In genomic region chr5:115634343-115635132, GRCh38 we compare ENCODE assay signal across 7 cellular contexts. TPM values are rescaled to one million over a fixed set of nuclear protein-coding genes. Genes with fewer than 3 reads are reported as not detected.
DNase-seq lines count a peak whose midpoint lies in the region; ATAC-seq, FAIRE-seq and TF ChIP-seq lines count a peak whose summit lies in the region.

No MANE protein-coding gene starts in this region.

- in situ Hi-C loops in K562 (cut with MboI) (no loop called here), gastrocnemius medialis (cut with MboI; ENCODE audit: low sequenced_read_pairs in 4 of 4) (no loop called here)

- TF ChIP-seq EP300 in K562 (IDR thresholded peaks at IDR 0.05; ENCODE audit: low read length) = no peak

- H3K4me1 ChIP-seq in K562 (replicated peaks in 1 of 2; ENCODE audit: control insufficient read depth in 2 of 2, insufficient read depth in 2 of 2, low read length in 2 of 2) (peaks cover 0 to 4% of the 10 kb centered on the region in 2 experiments; a peak in 1 of 5 replicates), iPS DF 6.9 (ENCODE audit: control insufficient read depth, insufficient read depth, low read length) (no peaks in the 10 kb centered on the region), gastrocnemius medialis (peaks cover 0 to 6% of the 10 kb centered on the region in 2 donors)

- no peaks in the 10 kb centered on the region for H3K79me2 ChIP-seq in K562 (ENCODE audit: control insufficient read depth, insufficient read depth, low read length)

- CTCF ChIA-PET in K562 (lab: Yijun Ruan, JAX; ENCODE audit: low intra/inter-chr PET ratio) = interaction anchor here (0.6 to 0.7 kb wide), 2 partner anchors 203 to 434 kb away, joined by 3 read pairs; no protein-coding TSS in a partner anchor

- TF ChIP-seq CTCF in K562 (IDR thresholded peaks at IDR 0.05 in 2 of 3, conservative IDR thresholded peaks at IDR 0.05 in 1 of 3; ENCODE audit: insufficient read depth in 2 of 3, low read depth in 1 of 3, low read length in 3 of 3) (peak; percentile 86 to 94 (median 89)), gastrocnemius medialis (IDR thresholded peaks at IDR 0.05 in 4 of 5, conservative IDR thresholded peaks at IDR 0.05 in 1 of 5) (peak; percentile 64 to 89 (median 83))

- intact Hi-C loops in K562 (cut with micrococcal nuclease) (loop anchor here (1.0 to 5.0 kb wide), 5 partner anchors 136 to 648 kb away; no protein-coding TSS in a partner anchor), gastrocnemius medialis (cut with DNase I; ENCODE audit: low total_unique reads) (loop anchor here (2.0 kb wide), 1 partner anchor 434 kb away; no protein-coding TSS in a partner anchor)

- ATAC-seq in GM18502 (IDR thresholded peaks at IDR 0.05; ENCODE audit: poor library complexity, unreplicated experiment) (peak; percentile 65), HG02970 (IDR thresholded peaks at IDR 0.05; ENCODE audit: low FRiP score, unreplicated experiment) (peak; percentile 61), K562 (peak; percentile 99), gastrocnemius medialis (peak; percentile 91 to 99)

- POLR2A ChIA-PET in K562 (lab: Yijun Ruan, JAX) = interaction anchor here (0.7 to 1.7 kb wide), 2 partner anchors 10 to 95 kb away, joined by 3 to 4 read pairs; no protein-coding TSS in a partner anchor

- H3K9ac ChIP-seq in K562 (ENCODE audit: insufficient read depth in 1 of 2, low read depth in 2 of 2, low read length in 2 of 2) = no peak overlapping the region

- peak overlapping the region; percentile 87 for H2AFZ ChIP-seq in K562 (ENCODE audit: low read depth, low read length)

- peak overlapping the region; percentile 8; the same call in 1 of the 3 replicates for H3K27ac ChIP-seq in K562 (ENCODE audit: extremely low read depth, low read depth, low read length)
- H3K27ac ChIP-seq in iPS DF 6.9 (ENCODE audit: low read length) = no peak overlapping the region
- H3K27ac ChIP-seq in gastrocnemius medialis = peak overlapping the region; percentile 24 to 63 (median 33)

- DNase-seq in NCI-H187 treated with DMSO at 0.1 percent for 48 hours (lab: John Stamatoyannopoulos, UW) (peak; percentile 31), T1000 (lab: John Stamatoyannopoulos, UW) (peak; percentile 61), K562 (ENCODE audit: extremely low read depth in 1 of 4, low spot score in 3 of 4) (peak; percentile 81 to 89 (median 84)), iPS DF 6.9 (ENCODE audit: low read depth, low spot score) (peak; percentile 74), gastrocnemius medialis (peak; percentile 65 to 77)

- TF ChIP-seq POLR2A in K562 (conservative IDR thresholded peaks at IDR 0.05) = no peak
- no peak for TF ChIP-seq POLR2A in gastrocnemius medialis (IDR thresholded peaks at IDR 0.05)

- TF ChIP-seq RAD21 in K562 (CRISPR knock-in tag; conservative IDR thresholded peaks at IDR 0.05 in 1 of 2, IDR thresholded peaks at IDR 0.05 in 1 of 2) = peak; percentile 85 to 89

- no TSS peak for BruUV-seq in K562 (replicated peaks; lab: Mats Ljungman, UMichigan)

- H3K36me3 ChIP-seq in K562 (ENCODE audit: control insufficient read depth, insufficient read depth, low read length) (no peaks in the 10 kb centered on the region), iPS DF 6.9 (ENCODE audit: control insufficient read depth, insufficient read depth, low read length) (no peaks in the 10 kb centered on the region), gastrocnemius medialis (no peaks in the 10 kb centered on the region)

- 18% methylated on average over 8 of the region's 8 CpGs for WGBS in K562 (ENCODE audit: insufficient coverage, low coverage, missing lambda C conversion rate)
- no CpG with 5 or more reads among the region's 8 CpGs for WGBS in iPS DF 6.9 (ENCODE audit: insufficient coverage, insufficient read length)

- peak overlapping the region; percentile 20; the same call in 1 of the 2 replicates for H3K4me2 ChIP-seq in K562 (ENCODE audit: insufficient read depth, low read length)

- H3K4me3 ChIP-seq in K562 = no peak overlapping the region
- H3K4me3 ChIP-seq in iPS DF 6.9 (ENCODE audit: low read length) = no peak overlapping the region
- H3K4me3 ChIP-seq in gastrocnemius medialis = peak overlapping the region; percentile 9 to 52 (median 37)

- no peaks in the 10 kb centered on the region for H3K9me1 ChIP-seq in K562 (ENCODE audit: control insufficient read depth, insufficient read depth, low read length)

- FAIRE-seq in K562 (lab: Jason Lieb, UNC) = peak; percentile 91

- H3K9me3 ChIP-seq in K562 (replicated peaks; ENCODE audit: control insufficient read depth, insufficient read depth, low read depth, low read length) (no peaks in the 10 kb centered on the region), iPS DF 6.9 (ENCODE audit: control insufficient read depth, insufficient read depth, low read length) (no peaks in the 10 kb centered on the region), gastrocnemius medialis (no peaks in the 10 kb centered on the region)

- H4K20me1 ChIP-seq in K562 (replicated peaks; ENCODE audit: control insufficient read depth, insufficient read depth, low read length) = no peaks in the 10 kb centered on the region

- H3K27me3 ChIP-seq in K562 (ENCODE audit: control insufficient read depth in 2 of 2, insufficient read depth in 2 of 2, low read length in 2 of 2) = peaks cover 0 to 2% of the 10 kb centered on the region in 2 experiments; a peak in 2 of 5 replicates
- no peaks in the 10 kb centered on the region for H3K27me3 ChIP-seq in iPS DF 6.9 (ENCODE audit: control insufficient read depth, insufficient read depth, low read length)
- H3K27me3 ChIP-seq in gastrocnemius medialis = no peaks in the 10 kb centered on the region

TF ChIP-seq in K562, 482 proteins besides CTCF, POLR2A, EP300 and RAD21 (continues in another document):
- TF ChIP-seq CTCFL (IDR thresholded peaks at IDR 0.05; ENCODE audit: borderline replicate concordance, insufficient read depth, low read depth, low read length, poor library complexity, severe bottlenecking) (peak; percentile 23), ZNF551 (CRISPR knock-in tag; IDR thresholded peaks at IDR 0.05) (no peak), SIRT6 (IDR thresholded peaks at IDR 0.05; ENCODE audit: low read depth, low read length) (no peak)

RNA-seq across cellular contexts. Expression of gene TMED7, which starts 8.7 kb away (rescaled TPM):
- total RNA-seq in K562 (2011; cell fraction: chromatin; rRNA removed; ENCODE audit: low replicate concordance) = 21.4 and 62.0 TPM in 2 replicates
- 22.8 and 31.2 TPM in 2 replicates for total RNA-seq in K562 (2011; cell fraction: nucleolus; rRNA removed)
- 53.7 and 91.9 TPM in 2 replicates for total RNA-seq in K562 (2011; cell fraction: nucleoplasm; rRNA removed)
- total RNA-seq in K562 (2014; rRNA removed) (91.6 and 93.4 TPM in 2 replicates), K562 (2014; rRNA removed; fragmentation: Illumina TruSeq; extraction: Trizol) (45.7 and 54.6 TPM in 2 replicates), K562 (2015; rRNA removed; fragmentation: Illumina TruSeq; extraction: Trizol) (39.5 and 45.3 TPM in 2 replicates), K562 (2021) (52.4 and 57.9 TPM in 2 replicates), gastrocnemius medialis (100 to 1,000 TPM in 1 of 4 donors, 10 to 100 TPM in 3; 53.1 to 122 (median 68.6) TPM)
- polyA plus RNA-seq in K562 (2011; rRNA removed) (37.2 and 41.2 TPM in 2 replicates), K562 (2014; fragmentation: Illumina TruSeq; extraction: Trizol) (25.0 and 30.2 TPM in 2 replicates), K562 (2014; fragmentation: Nextera tagmentation; extraction: Ambion mirVana) (10 to 100 TPM; 15.9 to 16.5 TPM), K562 (2014; rRNA removed) (34.3 and 41.7 TPM in 2 replicates)
- 26.0 and 113 TPM in 2 replicates for polyA plus RNA-seq in K562 (2011; cell fraction: cytosol; rRNA removed)
- 9.5 and 12.7 TPM in 2 replicates for polyA plus RNA-seq in K562 (2011; cell fraction: nucleus; rRNA removed)
- polyA plus RNA-seq in K562 (2012) = 21.7 and 33.5 TPM in 2 replicates
- 63.0 and 74.7 TPM in 2 replicates for polyA minus RNA-seq in K562 (2011; rRNA and poly(A)+ RNA removed)
- 26.1 and 47.5 TPM in 2 replicates for polyA minus RNA-seq in K562 (2011; cell fraction: cytosol; rRNA and poly(A)+ RNA removed)
- polyA minus RNA-seq in K562 (2011; cell fraction: nucleus; rRNA and poly(A)+ RNA removed) = 18.4 and 34.0 TPM in 2 replicates

RNA-seq across cellular contexts. Expression of gene TICAM2, which starts 32.3 kb away (rescaled TPM):
- 0.32 and 2.6 TPM in 2 replicates for total RNA-seq in K562 (2011; cell fraction: chromatin; rRNA removed; ENCODE audit: low replicate concordance)
- 0.26 and 0.33 TPM in 2 replicates for total RNA-seq in K562 (2011; cell fraction: nucleolus; rRNA removed)
- total RNA-seq in K562 (2011; cell fraction: nucleoplasm; rRNA removed) = 0.95 and 2.5 TPM in 2 replicates
- 0.41 and 0.69 TPM in 2 replicates for total RNA-seq in K562 (2014; rRNA removed)
- 0.98 TPM in 1 of 2 replicates, not detected in the other for total RNA-seq in K562 (2014; rRNA removed; fragmentation: Illumina TruSeq; extraction: Trizol)
- total RNA-seq in K562 (2015; rRNA removed; fragmentation: Illumina TruSeq; extraction: Trizol) = 1.2 and 2.2 TPM in 2 replicates
- 1.7 and 2.1 TPM in 2 replicates for total RNA-seq in K562 (2021)
- polyA plus RNA-seq in K562 (2011; rRNA removed) = 0.17 TPM in 1 of 2 replicates, not detected in the other
- polyA plus RNA-seq in K562 (2011; cell fraction: cytosol; rRNA removed) = 0.01 and 0.03 TPM in 2 replicates
- polyA plus RNA-seq in K562 (2011; cell fraction: nucleus; rRNA removed) = 0.20 and 0.35 TPM in 2 replicates
- polyA plus RNA-seq in K562 (2012) = 1.1 and 1.2 TPM in 2 replicates
- polyA plus RNA-seq in K562 (2014; fragmentation: Illumina TruSeq; extraction: Trizol) = 1.8 TPM in 1 of 2 replicates, not detected in the other
- polyA plus RNA-seq in K562 (2014; fragmentation: Nextera tagmentation; extraction: Ambion mirVana) = 1 to 10 TPM in 1 of 2 experiments, under 1 TPM in 1; 0.93 to 1.6 TPM
- 0.15 and 0.38 TPM in 2 replicates for polyA plus RNA-seq in K562 (2014; rRNA removed)
- 0.07 TPM in 1 of 2 replicates, not detected in the other for polyA minus RNA-seq in K562 (2011; rRNA and poly(A)+ RNA removed)
- not detected in 2 replicates for polyA minus RNA-seq in K562 (2011; cell fraction: cytosol; rRNA and poly(A)+ RNA removed)
- polyA minus RNA-seq in K562 (2011; cell fraction: nucleus; rRNA and poly(A)+ RNA removed) = 0.81 and 2.2 TPM in 2 replicates
- total RNA-seq in gastrocnemius medialis = 1 to 10 TPM in 1 of 4 donors, under 1 TPM in 3; 0.59 to 1.3 (median 0.78) TPM

Comparison
In these comparisons a context has a peak if more than half of its experiments do, and no peak if none do; other contexts are left out.
1. DNase-seq: peak in every context shown above with its lines; median percentile 84 in K562; 74 in iPS DF 6.9; 71 in gastrocnemius medialis; 61 in T1000; 31 in NCI-H187 treated with DMSO at 0.1 percent for 48 hours.
2. H3K4me3 ChIP-seq: peak in gastrocnemius medialis (4 of 4); none in K562 (single experiment) and iPS DF 6.9 (single experiment).
3. Peak in every context shown above with its lines, with median percentiles within 50 percentile points of each other: ATAC-seq.